Comparison of ENCODE assay signal across 2 cellular contexts in the genomic region with DNA sequence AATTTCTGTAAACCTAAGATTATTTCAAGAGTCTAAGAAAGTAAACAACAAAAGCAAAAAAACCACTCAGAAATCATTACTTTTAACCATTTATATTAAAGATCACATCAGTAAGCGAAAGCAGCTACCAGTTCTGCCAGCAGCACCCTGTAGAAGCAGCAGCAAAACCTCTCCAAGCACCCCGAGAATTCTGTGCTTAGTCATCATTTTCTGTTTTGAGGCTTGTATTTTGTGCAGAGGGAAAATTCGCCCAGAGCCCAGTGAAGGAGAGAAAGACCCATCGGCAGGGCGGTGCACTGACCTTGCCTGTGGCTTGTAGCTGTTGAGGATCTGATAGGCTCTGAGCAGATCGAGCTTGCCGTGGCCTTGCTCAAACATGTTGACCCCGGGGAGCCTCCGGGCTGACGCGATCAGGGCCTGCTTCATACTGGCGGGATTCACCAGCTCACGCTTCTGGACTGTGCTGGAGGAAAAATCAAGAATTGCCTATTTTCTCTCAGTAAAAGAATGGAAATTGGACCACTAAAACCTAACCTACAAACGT.
TF ChIP-seq lines count a peak whose summit lies in the region.

No MANE protein-coding gene starts in this region.

TF ChIP-seq in A549, 52 proteins besides CTCF, POLR2A, EP300 and RAD21:
- no peak for TF ChIP-seq TP53 (CRISPR knock-in tag; IDR thresholded peaks at IDR 0.05)
- TF ChIP-seq HOXB5 (CRISPR knock-in tag; IDR thresholded peaks at IDR 0.05), result no peak
- TF ChIP-seq, protein P1, sequence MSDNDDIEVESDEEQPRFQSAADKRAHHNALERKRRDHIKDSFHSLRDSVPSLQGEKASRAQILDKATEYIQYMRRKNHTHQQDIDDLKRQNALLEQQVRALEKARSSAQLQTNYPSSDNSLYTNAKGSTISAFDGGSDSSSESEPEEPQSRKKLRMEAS (IDR thresholded peaks at IDR 0.05), result no peak
- no peak for TF ChIP-seq RARB (CRISPR knock-in tag; IDR thresholded peaks at IDR 0.05)
- peak; percentile 85 for TF ChIP-seq MAFK (IDR thresholded peaks at IDR 0.05; ENCODE audit: partially characterized antibody)
- TF ChIP-seq RNF2 (IDR thresholded peaks at IDR 0.05; ENCODE audit: borderline replicate concordance, low read depth), result no peak
TF ChIP-seq in A549: peak in this region for 1.

TF ChIP-seq in IMR-90, 13 proteins besides CTCF, POLR2A, EP300 and RAD21:
- TF ChIP-seq MAFK (IDR thresholded peaks at IDR 0.05; ENCODE audit: low read depth, low read length) (peak; percentile 76), BHLHE40 (IDR thresholded peaks at IDR 0.05; ENCODE audit: low read depth, low read length) (no peak)
